Comparison of ENCODE assay signal across 21 cellular contexts in genomic region chr11:88534185-88534584, GRCh38.
DNase-seq lines count a peak whose midpoint lies in the region; ATAC-seq, FAIRE-seq and TF ChIP-seq lines count a peak whose summit lies in the region.
"Had no signal": no experiment of that assay in that cellular context is flagged by ENCODE, and none has a peak within 500 bp of the region (broad histone marks: within the 10 kb centered on the region; RNA-seq: fewer than 3 reads in every experiment).

No MANE protein-coding gene starts in this region.

- in situ Hi-C loops in IMR-90 (cut with MboI; ENCODE audit: low sequenced_read_pairs) (loop anchor here (25.0 kb wide), 2 partner anchors 222 to 522 kb away; no protein-coding TSS in a partner anchor), HepG2 (cut with HindIII; ENCODE audit: extremely low pct_ligation_motif_present, low pct_unique_long_range_greater_than_20kb) (loop anchor here (25.0 kb wide), 2 partner anchors 522 to 1072 kb away; no protein-coding TSS in a partner anchor)

- POLR2A ChIA-PET in IMR-90 (lab: Charles Lee; ENCODE audit: unreplicated experiment), result interaction anchor here (0.6 kb wide), 1 partner anchor 200 kb away, joined by 6 read pairs; no protein-coding TSS in a partner anchor
- POLR2A ChIA-PET in HepG2 (lab: Yijun Ruan, JAX), result no interaction called here
- POLR2A ChIA-PET in WTC11 (lab: Charles Lee), result interaction anchor here (0.6 kb wide), 1 partner anchor 395 kb away, joined by 6 read pairs; no protein-coding TSS in a partner anchor

- no peaks in the 10 kb centered on the region for H3K9me1 ChIP-seq in IMR-90 (ENCODE audit: insufficient read depth, low read length)

- intact Hi-C loops in Calu3 (cut with micrococcal nuclease; ENCODE audit: unreplicated experiment) (no loop called here), IMR-90 (cut with micrococcal nuclease) (loop anchor here (2.0 kb wide), 2 partner anchors 13 to 49 kb away; no protein-coding TSS in a partner anchor), HepG2 (cut with micrococcal nuclease; ENCODE audit: unreplicated experiment) (no loop called here), mucosa of descending colon (cut with DNase I, micrococcal nuclease) (no loop called here)

- H4K91ac ChIP-seq in IMR-90 (ENCODE audit: insufficient read depth, low read depth, low read length), result peak overlapping the region; percentile 95

- ATAC-seq in IMR-90 (ENCODE audit: low read depth) (no peak), HepG2 (peak; percentile 88), mucosa of descending colon (peak; percentile 21), SK-N-SH treated with all-trans-retinoic acid at 6 μM for 48 hours (no peak), WTC11 (no peak), HG02885 (IDR thresholded peaks at IDR 0.05; ENCODE audit: poor library complexity, unreplicated experiment) (no peak)
- ATAC-seq: CD8-positive, alpha-beta T cell; GM12878 had no signal

- TF ChIP-seq EP300 in HepG2 (IDR thresholded peaks at IDR 0.05; ENCODE audit: low read depth in 2 of 2, low read length in 2 of 2) (no peak), HepG2 (CRISPR knock-in tag; IDR thresholded peaks at IDR 0.05; ENCODE audit: borderline replicate concordance) (no peak)

- H3K4me1 Mint-ChIP-seq in Calu3 (ENCODE audit: low read depth, unreplicated experiment), result peaks cover 74% of the 10 kb centered on the region
- H3K4me1 Mint-ChIP-seq in WTC11, result no peaks in the 10 kb centered on the region
- H3K4me1 Mint-ChIP-seq: CD14-positive monocyte had no signal

- WGBS in IMR-90 (ENCODE audit: extremely low coverage in 2 of 2, insufficient read length in 1 of 2), 2 experiments, result 40% methylated on average over 1 of the region's 5 CpGs; no CpG with 5 or more reads in 1 of the 2 experiments
- 0% methylated on average over 1 of the region's 5 CpGs for whole genome bisulfite sequencing in HepG2 (ENCODE audit: low lambda C conversion rate)

- H2BK20ac ChIP-seq in IMR-90 (ENCODE audit: low read depth, low read length), result peak overlapping the region; percentile 100

- peak overlapping the region; percentile 10; the same call in 1 of the 2 replicates for H3K18ac ChIP-seq in IMR-90 (ENCODE audit: low read depth, low read length)

- H3K36me3 Mint-ChIP-seq in Calu3 (ENCODE audit: insufficient read depth, unreplicated experiment) (peaks cover 12% of the 10 kb centered on the region), WTC11 (no peaks in the 10 kb centered on the region)
- H3K36me3 Mint-ChIP-seq: CD14-positive monocyte; CD8-positive, alpha-beta T cell had no signal

- H3K27me3 ChIP-seq in IMR-90 (ENCODE audit: control insufficient read depth, insufficient read depth, low read length), result no peaks in the 10 kb centered on the region
- no peaks in the 10 kb centered on the region for H3K27me3 ChIP-seq in HepG2 (ENCODE audit: control insufficient read depth in 1 of 2, insufficient read depth in 2 of 2, low read length in 2 of 2)
- H3K27me3 ChIP-seq: BLaER1 had no signal

- TF ChIP-seq CTCF in Calu3 (IDR thresholded peaks at IDR 0.05; ENCODE audit: unreplicated experiment) (no peak), IMR-90 (conservative IDR thresholded peaks at IDR 0.05; ENCODE audit: low read depth, low read length) (no peak), HepG2 (CRISPR knock-in tag; IDR thresholded peaks at IDR 0.05) (no peak), mucosa of descending colon (IDR thresholded peaks at IDR 0.05) (no peak), WTC11 (IDR thresholded peaks at IDR 0.05) (no peak)

- H3K9me3 ChIP-seq in IMR-90 (ENCODE audit: control insufficient read depth, insufficient read depth, low read length) (no peaks in the 10 kb centered on the region), HepG2 (ENCODE audit: low read length) (no peaks in the 10 kb centered on the region), mucosa of descending colon (no peaks in the 10 kb centered on the region)
- H3K9me3 ChIP-seq: BLaER1 had no signal

- H2BK120ac ChIP-seq in IMR-90 (ENCODE audit: low read depth, low read length), result peak overlapping the region; percentile 100

- dilution Hi-C loops in IMR-90 (cut with HindIII; ENCODE audit: low sequenced_read_pairs, unreplicated experiment), result loop anchor here (25.0 kb wide), 1 partner anchor 522 kb away; no protein-coding TSS in a partner anchor

- peak overlapping the region; percentile 96; the same call in 2 of the 3 replicates for H2BK15ac ChIP-seq in IMR-90 (ENCODE audit: low read depth, low read length)

- H3K36me3 ChIP-seq in IMR-90 (ENCODE audit: control insufficient read depth, insufficient read depth, low read length) (no peaks in the 10 kb centered on the region), HepG2 (replicated peaks in 1 of 2; ENCODE audit: control insufficient read depth in 1 of 2, insufficient read depth in 2 of 2, low read length in 2 of 2) (no peaks in the 10 kb centered on the region), mucosa of descending colon (ENCODE audit: low read depth) (no peaks in the 10 kb centered on the region)
- H3K36me3 ChIP-seq: BLaER1 had no signal

- H3K4me3 Mint-ChIP-seq in Calu3 (ENCODE audit: low read depth, unreplicated experiment), result no peak overlapping the region
- H3K4me3 Mint-ChIP-seq in WTC11, result no peak overlapping the region
- H3K4me3 Mint-ChIP-seq: CD14-positive monocyte; CD8-positive, alpha-beta T cell had no signal

- H3K56ac ChIP-seq in IMR-90 (ENCODE audit: extremely low read depth, insufficient read depth, low read length), result no peak overlapping the region

- H3K79me2 ChIP-seq in HepG2 (ENCODE audit: insufficient read depth, low read length), result no peaks in the 10 kb centered on the region

- H3K4me3 ChIP-seq in IMR-90 (ENCODE audit: insufficient read depth, low read depth, low read length), result no peak overlapping the region
- no peak overlapping the region; a peak in 1 of 6 replicates for H3K4me3 ChIP-seq in HepG2 (replicated peaks in 1 of 3; ENCODE audit: insufficient read depth in 1 of 3, low read depth in 2 of 3, low read length in 3 of 3)
- no peak overlapping the region for H3K4me3 ChIP-seq in mucosa of descending colon
- H3K4me3 ChIP-seq: BLaER1, GM12878, GM23248 had no signal

- H3K27ac ChIP-seq in IMR-90 (ENCODE audit: insufficient read depth, low read length) (no peak overlapping the region), HepG2 (ENCODE audit: extremely low read length, insufficient read depth, low read length) (no peak overlapping the region)
- H3K27ac ChIP-seq: BLaER1, GM23248, HL-60 had no signal

- no peak overlapping the region for H2AK9ac ChIP-seq in IMR-90 (replicated peaks; ENCODE audit: low read depth, low read length, poor library complexity)

- peak overlapping the region; percentile 57 for H3K4ac ChIP-seq in IMR-90 (ENCODE audit: low read depth, low read length)

- H3K23ac ChIP-seq in IMR-90 (ENCODE audit: low read depth, low read length), result no peak overlapping the region

- H3K27ac Mint-ChIP-seq in Calu3 (ENCODE audit: unreplicated experiment), result peak overlapping the region; percentile 97
- H3K27ac Mint-ChIP-seq in WTC11, result no peak overlapping the region
- H3K27ac Mint-ChIP-seq: CD14-positive monocyte; CD8-positive, alpha-beta T cell had no signal

- peak overlapping the region; percentile 89 for H2AK5ac ChIP-seq in IMR-90 (ENCODE audit: low read depth, low read length)

- no peak for FAIRE-seq in HepG2 (lab: Jason Lieb, UNC)
- FAIRE-seq: GM12878, GM19239, H54 had no signal

- H3K9me3 Mint-ChIP-seq in Calu3 (ENCODE audit: low read depth, unreplicated experiment), result no peaks in the 10 kb centered on the region
- H3K9me3 Mint-ChIP-seq in WTC11, result 0 out of 2 replicates have a peak, but pooled peaks cover 3% of the 10 kb centered on the region
- H3K9me3 Mint-ChIP-seq: CD8-positive, alpha-beta T cell had no signal

- peak overlapping the region in 1 of 2 experiments; percentile 78; a peak in 2 of 4 replicates for H4K8ac ChIP-seq in IMR-90 (ENCODE audit: low read depth in 2 of 2, low read length in 2 of 2)

- H3K27me3 Mint-ChIP-seq in Calu3 (ENCODE audit: unreplicated experiment) (no peaks in the 10 kb centered on the region), WTC11 (ENCODE audit: low read depth) (no peaks in the 10 kb centered on the region)

- peak overlapping the region; percentile 43; the same call in 1 of the 2 replicates for H3K14ac ChIP-seq in IMR-90 (replicated peaks; ENCODE audit: low read depth, low read length)

- H2AFZ ChIP-seq in IMR-90 (replicated peaks; ENCODE audit: low read length, poor library complexity) (no peak overlapping the region), HepG2 (ENCODE audit: low read length) (no peak overlapping the region)
- H2AFZ ChIP-seq: GM23248 had no signal

- no peaks in the 10 kb centered on the region for H3K79me1 ChIP-seq in IMR-90 (ENCODE audit: low read depth in 1 of 2, low read length in 2 of 2)

- H3K9ac ChIP-seq in IMR-90 (ENCODE audit: low read depth, low read length) (no peak overlapping the region), HepG2 (ENCODE audit: insufficient read depth, low read depth, low read length) (no peak overlapping the region)
- H3K9ac ChIP-seq: BLaER1, GM23248 had no signal

- no peak overlapping the region for H2BK5ac ChIP-seq in IMR-90 (ENCODE audit: low read depth, low read length, poor library complexity, severe bottlenecking)

- H3K4me1 ChIP-seq in IMR-90 (ENCODE audit: control insufficient read depth, insufficient read depth, low read length) (peaks cover 8% of the 10 kb centered on the region), HepG2 (ENCODE audit: insufficient read depth, low read length) (peaks cover 19% of the 10 kb centered on the region), mucosa of descending colon (ENCODE audit: low read depth) (no peaks in the 10 kb centered on the region)
- H3K4me1 ChIP-seq: BLaER1 had no signal

- TF ChIP-seq POLR2A in IMR-90 (IDR thresholded peaks at IDR 0.05; ENCODE audit: low read depth, low read length) (no peak), HepG2 (IDR thresholded peaks at IDR 0.05; ENCODE audit: insufficient read depth in 1 of 2, low read depth in 2 of 2, low read length in 2 of 2) (no peak)

- DNase-seq in Calu3 (no peak), IMR-90 (no peak), HepG2 (ENCODE audit: low spot score) (peak; percentile 18), mucosa of descending colon (no peak), WTC11 (ENCODE audit: low spot score) (no peak)
- DNase-seq: 8988T; CD8-positive, alpha-beta T cell; DMS 273 treated with DMSO at 0.1 percent for 48 hours; DMS53; DND-41; EL; GM23248; HCEC 1CT had no signal

- no TSS peak for BruUV-seq in Calu3 (replicated peaks; lab: Mats Ljungman, UMichigan)
- BruUV-seq in IMR-90 (replicated peaks; lab: Mats Ljungman, UMichigan), result no TSS peak
- no TSS peak for BruUV-seq in HepG2 (replicated peaks; lab: Mats Ljungman, UMichigan)

- H4K20me1 ChIP-seq in IMR-90 (ENCODE audit: insufficient read depth, low read length), result no peaks in the 10 kb centered on the region
- no peaks in the 10 kb centered on the region for H4K20me1 ChIP-seq in HepG2 (ENCODE audit: insufficient read depth, low read length)
- H4K20me1 ChIP-seq: BLaER1 had no signal

- no peak overlapping the region for H3K4me2 ChIP-seq in IMR-90 (ENCODE audit: low read depth, low read length)
- peak overlapping the region; percentile 53 for H3K4me2 ChIP-seq in HepG2 (ENCODE audit: low read depth, low read length)
- H3K4me2 ChIP-seq: BLaER1 had no signal

- TF ChIP-seq RAD21 in IMR-90 (IDR thresholded peaks at IDR 0.05; ENCODE audit: low read length), result no peak
- no peak for TF ChIP-seq RAD21 in HepG2 (CRISPR knock-in tag; IDR thresholded peaks at IDR 0.05)

- no peak overlapping the region for H4K5ac ChIP-seq in IMR-90 (ENCODE audit: low read depth, low read length)

- CTCF ChIA-PET in Calu3 (lab: Charles Lee), result no interaction called here
- CTCF ChIA-PET in IMR-90 (lab: Yijun Ruan, JAX), result no interaction called here
- CTCF ChIA-PET in HepG2 (lab: Yijun Ruan, JAX; ENCODE audit: low intra/inter-chr PET ratio, low total read pairs), result no interaction called here
- CTCF ChIA-PET in WTC11 (lab: Charles Lee), result no interaction called here

Comparison
In these comparisons a context has a peak if more than half of its experiments do, and no peak if none do; other contexts are left out.
1. ATAC-seq: peak in HepG2 (single experiment) and mucosa of descending colon (single experiment); none in IMR-90 (single experiment), SK-N-SH treated with all-trans-retinoic acid at 6 μM for 48 hours (single experiment), WTC11 (single experiment) and HG02885 (single experiment).